ENCODE assay signal across 8 cellular contexts in the genomic region with DNA sequence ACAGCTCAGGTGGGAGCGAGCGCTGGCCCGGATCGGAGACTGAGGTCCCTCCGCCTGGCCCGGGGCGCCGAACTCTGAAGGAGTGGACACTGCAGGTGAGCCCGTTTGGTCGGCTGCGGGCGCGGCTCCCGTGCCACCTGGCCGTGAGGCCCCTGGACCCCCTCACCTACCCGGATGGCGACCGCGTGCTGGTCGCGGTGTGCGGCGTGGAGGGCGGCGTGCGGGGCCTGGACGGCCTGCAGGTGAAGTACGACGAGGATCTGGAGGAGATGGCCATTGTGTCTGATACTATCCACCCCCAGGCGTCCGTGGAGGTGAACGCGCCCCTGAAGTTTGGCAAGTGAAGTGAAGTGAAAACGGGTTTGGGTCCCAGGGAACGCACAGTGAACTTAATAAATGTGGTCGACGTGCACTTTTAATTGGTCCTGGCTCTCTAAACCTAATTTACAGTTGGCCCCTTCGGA. TPM values are rescaled to one million over a fixed set of nuclear protein-coding genes. Genes with fewer than 3 reads are reported as not detected.
DNase-seq lines count a peak whose midpoint lies in the region; ATAC-seq and TF ChIP-seq lines count a peak whose summit lies in the region.
"Not testable (repeated sequence)": the region's sequence is repeated elsewhere in the genome, so short reads cannot be mapped to it uniquely, and the experiment has no call there.

No MANE protein-coding gene starts in this region.

- H3K4me1 ChIP-seq in BLaER1 (peaks cover 15% of the 10 kb centered on the region), OCI-LY1 (ENCODE audit: insufficient read depth, low read length, severe bottlenecking) (peaks cover 21% of the 10 kb centered on the region)
- H3K4me1 ChIP-seq in duodenal mucosa (ENCODE audit: control insufficient read depth in 1 of 2, insufficient read depth in 2 of 2, low read length in 2 of 2); iPS DF 6.9 (ENCODE audit: control insufficient read depth, insufficient read depth, low read length): not testable (repeated sequence)

- H3K27me3 ChIP-seq in BLaER1; H7 (ENCODE audit: control insufficient read depth, insufficient read depth, low read length); OCI-LY1 (ENCODE audit: insufficient read depth, low read length); duodenal mucosa (ENCODE audit: control insufficient read depth in 1 of 2, insufficient read depth in 2 of 2, low read length in 2 of 2); iPS DF 6.9 (ENCODE audit: control insufficient read depth, insufficient read depth, low read length): not testable (repeated sequence)

- intact Hi-C loops in activated T-helper 1 cell treated with anti-CD3 and anti-CD28 coated beads, Interleukin-12 subunit alpha, Interleukin-12 subunit beta, Interleukin-2, Interleukin-4 antibody, amounts not matched to agents 30 ng/mL and 10 ng/mL and 1 ng/mL, durations not matched to agents 14 hours and 24 hours and 36 hours (cut with micrococcal nuclease): loop anchor here (2.0 to 5.0 kb wide), 3 partner anchors 399 to 593 kb away; a partner anchor contains a TSS

- not testable (repeated sequence) for H2AFZ ChIP-seq in OCI-LY1 (ENCODE audit: low read length)

- H3K9me3 Mint-ChIP-seq in activated T-helper 1 cell treated with anti-CD3 and anti-CD28 coated beads, Interleukin-12 subunit alpha, Interleukin-12 subunit beta, Interleukin-2, Interleukin-4 antibody, amounts not matched to agents 30 ng/mL and 10 ng/mL and 1 ng/mL, durations not matched to agents 14 hours and 24 hours and 36 hours; natural killer cell treated with Interleukin-12 subunit alpha and Interleukin-12 subunit beta and Interleukin-15 and Interleukin-18, amount 100 ng/mL, for 72 hours; stimulated activated naive CD8-positive, alpha-beta T cell treated with anti-CD3 and anti-CD28 coated beads, Interleukin-15, Interleukin-2, amounts not matched to agents 100 ng/mL and 50 ng/mL, for 24 hours: not testable (repeated sequence)

- H3K4me3 Mint-ChIP-seq in activated T-helper 1 cell treated with anti-CD3 and anti-CD28 coated beads, Interleukin-12 subunit alpha, Interleukin-12 subunit beta, Interleukin-2, Interleukin-4 antibody, amounts not matched to agents 30 ng/mL and 10 ng/mL and 1 ng/mL, durations not matched to agents 14 hours and 24 hours and 36 hours: peak overlapping the region; percentile 79
- H3K4me3 Mint-ChIP-seq in natural killer cell treated with Interleukin-12 subunit alpha and Interleukin-12 subunit beta and Interleukin-15 and Interleukin-18, amount 100 ng/mL, for 72 hours: peak overlapping the region; percentile 81
- H3K4me3 Mint-ChIP-seq in stimulated activated naive CD8-positive, alpha-beta T cell treated with anti-CD3 and anti-CD28 coated beads, Interleukin-15, Interleukin-2, amounts not matched to agents 100 ng/mL and 50 ng/mL, for 24 hours: peak overlapping the region; percentile 87

- H3K4me3 ChIP-seq in BLaER1 (peak overlapping the region; percentile 74), H7 (ENCODE audit: insufficient read depth, low read depth, low read length) (peak overlapping the region; percentile 66), OCI-LY1 (ENCODE audit: low read depth, low read length, poor library complexity, severe bottlenecking) (peak overlapping the region; percentile 74), duodenal mucosa (ENCODE audit: low read depth in 1 of 2, low read length in 2 of 2) (peak overlapping the region; percentile 69 to 81), iPS DF 6.9 (ENCODE audit: low read length) (peak overlapping the region; percentile 59; the same call in 1 of the 2 replicates)

- peak overlapping the region; percentile 86 for H3K4me2 ChIP-seq in BLaER1
- H3K4me2 ChIP-seq in OCI-LY1 (ENCODE audit: low read length): peak overlapping the region; percentile 81

- H3K36me3 Mint-ChIP-seq in activated T-helper 1 cell treated with anti-CD3 and anti-CD28 coated beads, Interleukin-12 subunit alpha, Interleukin-12 subunit beta, Interleukin-2, Interleukin-4 antibody, amounts not matched to agents 30 ng/mL and 10 ng/mL and 1 ng/mL, durations not matched to agents 14 hours and 24 hours and 36 hours (ENCODE audit: low read depth); natural killer cell treated with Interleukin-12 subunit alpha and Interleukin-12 subunit beta and Interleukin-15 and Interleukin-18, amount 100 ng/mL, for 72 hours; stimulated activated naive CD8-positive, alpha-beta T cell treated with anti-CD3 and anti-CD28 coated beads, Interleukin-15, Interleukin-2, amounts not matched to agents 100 ng/mL and 50 ng/mL, for 24 hours (ENCODE audit: low read depth): not testable (repeated sequence)

- not testable (repeated sequence) for H3K79me2 ChIP-seq in OCI-LY1 (ENCODE audit: insufficient read depth, low read length)

- peak in 1 of 2 donors; percentile 1 for ATAC-seq in natural killer cell treated with Interleukin-12 subunit alpha and Interleukin-12 subunit beta and Interleukin-15 and Interleukin-18, amount 100 ng/mL, for 72 hours

- H3K4me1 Mint-ChIP-seq in activated T-helper 1 cell treated with anti-CD3 and anti-CD28 coated beads, Interleukin-12 subunit alpha, Interleukin-12 subunit beta, Interleukin-2, Interleukin-4 antibody, amounts not matched to agents 30 ng/mL and 10 ng/mL and 1 ng/mL, durations not matched to agents 14 hours and 24 hours and 36 hours (ENCODE audit: low read depth): peaks cover 18% of the 10 kb centered on the region
- H3K4me1 Mint-ChIP-seq in natural killer cell treated with Interleukin-12 subunit alpha and Interleukin-12 subunit beta and Interleukin-15 and Interleukin-18, amount 100 ng/mL, for 72 hours (ENCODE audit: low read depth in 2 of 2): not testable (repeated sequence)
- H3K4me1 Mint-ChIP-seq in stimulated activated naive CD8-positive, alpha-beta T cell treated with anti-CD3 and anti-CD28 coated beads, Interleukin-15, Interleukin-2, amounts not matched to agents 100 ng/mL and 50 ng/mL, for 24 hours (ENCODE audit: low read depth): peaks cover 16% of the 10 kb centered on the region

- H3K27ac ChIP-seq in BLaER1 (0 out of 2 replicates have a peak overlapping the region, but pooled peaks have one; percentile 38), duodenal mucosa (ENCODE audit: low read depth, low read length) (peak overlapping the region; percentile 5)
- not testable (repeated sequence) for H3K27ac ChIP-seq in OCI-LY1 (ENCODE audit: low read depth, low read length, poor library complexity, severe bottlenecking); iPS DF 6.9 (ENCODE audit: low read length)

- H4K20me1 ChIP-seq in BLaER1; OCI-LY1 (ENCODE audit: insufficient read depth, low read length): not testable (repeated sequence)

- H3K27me3 Mint-ChIP-seq in activated T-helper 1 cell treated with anti-CD3 and anti-CD28 coated beads, Interleukin-12 subunit alpha, Interleukin-12 subunit beta, Interleukin-2, Interleukin-4 antibody, amounts not matched to agents 30 ng/mL and 10 ng/mL and 1 ng/mL, durations not matched to agents 14 hours and 24 hours and 36 hours (ENCODE audit: insufficient read depth); natural killer cell treated with Interleukin-12 subunit alpha and Interleukin-12 subunit beta and Interleukin-15 and Interleukin-18, amount 100 ng/mL, for 72 hours; stimulated activated naive CD8-positive, alpha-beta T cell treated with anti-CD3 and anti-CD28 coated beads, Interleukin-15, Interleukin-2, amounts not matched to agents 100 ng/mL and 50 ng/mL, for 24 hours: not testable (repeated sequence)

- not testable (repeated sequence) for DNase-seq in H7; activated T-helper 1 cell treated with anti-CD3 and anti-CD28 coated beads, Interleukin-12 subunit alpha, Interleukin-12 subunit beta, Interleukin-2, Interleukin-4 antibody, amounts not matched to agents 30 ng/mL and 10 ng/mL and 1 ng/mL, durations not matched to agents 14 hours and 24 hours and 36 hours (ENCODE audit: low spot score); iPS DF 6.9 (ENCODE audit: low read depth, low spot score); natural killer cell treated with Interleukin-12 subunit alpha and Interleukin-12 subunit beta and Interleukin-15 and Interleukin-18, amount 100 ng/mL, for 72 hours (ENCODE audit: low spot score)

- WGBS in iPS DF 6.9 (ENCODE audit: insufficient coverage, insufficient read length): no CpG with 5 or more reads among the region's 38 CpGs

- not testable (repeated sequence) for H3K36me3 ChIP-seq in BLaER1; H7 (replicated peaks; ENCODE audit: control insufficient read depth, insufficient read depth, low read length); OCI-LY1 (ENCODE audit: insufficient read depth, low read length); duodenal mucosa (ENCODE audit: control insufficient read depth in 1 of 2, insufficient read depth in 2 of 2, low read length in 2 of 2); iPS DF 6.9 (ENCODE audit: control insufficient read depth, insufficient read depth, low read length)

- not testable (repeated sequence) for H3F3A ChIP-seq in OCI-LY1 (ENCODE audit: insufficient read depth, low read length)

- not testable (repeated sequence) for TF ChIP-seq CTCF in OCI-LY1 (IDR thresholded peaks at IDR 0.05; ENCODE audit: low read length)

- not testable (repeated sequence) for H3K9me2 ChIP-seq in OCI-LY1 (ENCODE audit: low read depth, low read length)

- H3K9ac ChIP-seq in BLaER1 (peak overlapping the region; percentile 73), OCI-LY1 (ENCODE audit: low read length) (peak overlapping the region; percentile 73), duodenal mucosa (ENCODE audit: low read depth in 1 of 2, low read length in 2 of 2) (peak overlapping the region; percentile 41 to 74)

- not testable (repeated sequence) for H3K9me3 ChIP-seq in BLaER1; OCI-LY1 (ENCODE audit: low read length); duodenal mucosa (ENCODE audit: control insufficient read depth in 1 of 2, low read length in 2 of 2); iPS DF 6.9 (ENCODE audit: control insufficient read depth, insufficient read depth, low read length)

- not testable (repeated sequence) for H3K27ac Mint-ChIP-seq in activated T-helper 1 cell treated with anti-CD3 and anti-CD28 coated beads, Interleukin-12 subunit alpha, Interleukin-12 subunit beta, Interleukin-2, Interleukin-4 antibody, amounts not matched to agents 30 ng/mL and 10 ng/mL and 1 ng/mL, durations not matched to agents 14 hours and 24 hours and 36 hours
- H3K27ac Mint-ChIP-seq in natural killer cell treated with Interleukin-12 subunit alpha and Interleukin-12 subunit beta and Interleukin-15 and Interleukin-18, amount 100 ng/mL, for 72 hours: peak overlapping the region; percentile 22 to 31
- H3K27ac Mint-ChIP-seq in stimulated activated naive CD8-positive, alpha-beta T cell treated with anti-CD3 and anti-CD28 coated beads, Interleukin-15, Interleukin-2, amounts not matched to agents 100 ng/mL and 50 ng/mL, for 24 hours: peak overlapping the region; percentile 52

RNA-seq across cellular contexts. Expression of a gene that starts 0.6 kb away (rescaled TPM):
- 3.5 and 5.1 TPM in 2 replicates for total RNA-seq in H7 (2014; rRNA removed; shearing (Covaris generic))
- 9.1 and 10.7 TPM in 2 replicates for total RNA-seq in activated T-helper 1 cell treated with anti-CD3 and anti-CD28 coated beads, Interleukin-12 subunit alpha, Interleukin-12 subunit beta, Interleukin-2, Interleukin-4 antibody, amounts not matched to agents 30 ng/mL and 10 ng/mL and 1 ng/mL, durations not matched to agents 14 hours and 24 hours and 36 hours
- total RNA-seq in natural killer cell treated with Interleukin-12 subunit alpha and Interleukin-12 subunit beta and Interleukin-15 and Interleukin-18, amount 100 ng/mL, for 72 hours: 10 to 100 TPM in 1 of 2 donors, 1 to 10 TPM in 1; 8.2 to 15.6 TPM
